In genomic region chr11:96004862-96005261, GRCh38 we compare ENCODE assay signal across 5 cellular contexts.
"Had no signal": no experiment of that assay in that cellular context is flagged by ENCODE, and none has a peak within 500 bp of the region (broad histone marks: within the 10 kb centered on the region; RNA-seq: fewer than 3 reads in every experiment).

No MANE protein-coding gene starts in this region.

- DNase-seq: GM23248, GOT3, H7, HFFc6 had no signal

- H3K27me3 Mint-ChIP-seq: IgD-negative memory B cell had no signal

- H3K27ac Mint-ChIP-seq: HFFc6, IgD-negative memory B cell had no signal

- H3K4me3 Mint-ChIP-seq: HFFc6, IgD-negative memory B cell had no signal
